ENCODE assay signal across 8 cellular contexts in the genomic region with DNA sequence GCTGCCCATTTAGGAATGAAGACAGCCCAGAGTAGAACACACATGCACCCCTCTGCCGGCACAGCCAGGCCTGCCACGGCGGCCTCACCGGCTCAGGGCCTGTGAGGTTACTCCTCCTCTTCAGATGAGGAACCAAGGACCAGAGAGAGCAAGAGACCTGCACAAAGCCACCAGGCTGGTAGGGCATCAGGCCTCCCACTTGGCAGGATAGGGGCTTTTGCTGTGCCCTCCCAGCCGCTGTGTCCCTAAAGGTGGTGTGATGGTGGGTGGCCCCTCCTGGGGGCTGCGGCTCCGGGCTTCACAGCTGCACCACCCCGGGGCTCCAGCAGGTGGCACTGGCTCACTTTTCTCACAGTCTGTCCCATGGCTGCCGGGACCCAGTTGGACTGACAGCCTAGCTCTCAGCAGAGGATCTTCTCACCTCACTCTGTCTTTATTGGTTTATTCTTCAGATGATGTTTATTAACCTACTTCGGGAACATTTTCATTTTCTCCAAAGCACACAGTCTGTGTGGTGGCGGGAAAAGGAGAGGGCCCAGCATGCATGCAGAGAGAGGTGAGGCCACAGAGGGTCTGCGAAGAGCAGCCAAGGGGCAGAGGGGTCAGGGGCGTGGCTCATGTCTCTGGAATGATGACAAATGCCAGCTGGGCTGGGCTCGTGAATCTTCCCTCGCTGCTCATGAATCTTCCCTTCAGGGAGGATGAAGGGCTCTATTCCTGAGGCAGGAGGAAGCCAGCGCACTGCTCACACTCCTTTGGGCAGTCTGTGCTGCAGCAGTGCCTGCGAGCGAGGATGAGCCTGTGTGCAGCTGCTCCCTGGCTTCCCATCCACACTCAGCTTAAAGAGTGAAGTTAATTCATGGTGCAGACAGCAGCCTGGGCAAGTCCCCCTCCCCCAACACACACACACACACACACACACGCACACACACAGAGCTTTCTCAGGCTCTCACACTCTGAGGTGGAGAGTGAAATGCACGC.
DNase-seq lines count a peak whose midpoint lies in the region; ATAC-seq and TF ChIP-seq lines count a peak whose summit lies in the region.

No MANE protein-coding gene starts in this region.

- peak; percentile 93 for ATAC-seq in activated CD8-positive, alpha-beta T cell treated with anti-CD3 and anti-CD28 coated beads for 36 hours
- peak; percentile 70 for ATAC-seq in effector memory CD8-positive, alpha-beta T cell (replicated peaks)
- no peak for ATAC-seq in HG03571 (IDR thresholded peaks at IDR 0.05; ENCODE audit: unreplicated experiment)

- no peaks in the 10 kb centered on the region for H3K36me3 Mint-ChIP-seq in activated CD8-positive, alpha-beta T cell treated with anti-CD3 and anti-CD28 coated beads for 36 hours (ENCODE audit: low read depth)
- H3K36me3 Mint-ChIP-seq in effector memory CD8-positive, alpha-beta T cell (ENCODE audit: insufficient read depth) = peaks cover 3% of the 10 kb centered on the region

- no peaks in the 10 kb centered on the region for H3K4me1 Mint-ChIP-seq in activated CD8-positive, alpha-beta T cell treated with anti-CD3 and anti-CD28 coated beads for 36 hours (ENCODE audit: low read depth)
- H3K4me1 Mint-ChIP-seq in effector memory CD8-positive, alpha-beta T cell (ENCODE audit: low read depth in 2 of 2) = peaks cover 6 to 10% of the 10 kb centered on the region in 2 donors

- no peak overlapping the region for H3K4me3 ChIP-seq in AG09309 (ENCODE audit: control insufficient read depth, low read depth, low read length)

- TF ChIP-seq CTCF in AG09309 (IDR thresholded peaks at IDR 0.05; ENCODE audit: control insufficient read depth, insufficient read depth, low read depth, low read length, missing control alignments) = peak; percentile 94
- peak; percentile 97 for TF ChIP-seq CTCF in activated CD8-positive, alpha-beta T cell treated with anti-CD3 and anti-CD28 coated beads for 36 hours (IDR thresholded peaks at IDR 0.05)

- POLR2A ChIA-PET in activated CD8-positive, alpha-beta T cell treated with anti-CD3 and anti-CD28 coated beads for 36 hours (lab: Charles Lee) = no interaction called here

- no peaks in the 10 kb centered on the region for H3K9me3 Mint-ChIP-seq in activated CD8-positive, alpha-beta T cell treated with anti-CD3 and anti-CD28 coated beads for 36 hours
- H3K9me3 Mint-ChIP-seq in effector memory CD8-positive, alpha-beta T cell = no peaks in the 10 kb centered on the region

- H3K27me3 Mint-ChIP-seq in activated CD8-positive, alpha-beta T cell treated with anti-CD3 and anti-CD28 coated beads for 36 hours = no peaks in the 10 kb centered on the region
- H3K27me3 Mint-ChIP-seq in effector memory CD8-positive, alpha-beta T cell = peaks cover 14 to 27% of the 10 kb centered on the region in 2 donors

- DNase-seq in AG09309 (ENCODE audit: low read depth) = no peak
- DNase-seq in GM19240 (ENCODE audit: insufficient read length, low spot score) = peak; percentile 64
- peak; percentile 65 for DNase-seq in NCI-H446 treated with DMSO at 0.1 percent for 48 hours (lab: John Stamatoyannopoulos, UW)
- peak; percentile 80 for DNase-seq in activated CD8-positive, alpha-beta T cell treated with anti-CD3 and anti-CD28 coated beads for 36 hours
- peak; percentile 38 to 54 (median 47) for DNase-seq in effector memory CD8-positive, alpha-beta T cell
- peak; percentile 90 for DNase-seq in mesenteric fat pad (ENCODE audit: low spot score)
- peak; percentile 18 for DNase-seq in stimulated activated CD8-positive, alpha-beta memory T cell treated with anti-CD3 and anti-CD28 coated beads, Interleukin-12 subunit alpha, Interleukin-12 subunit beta, amount 100 ng/mL, for 4 hours (ENCODE audit: low read depth)

- no peak overlapping the region for H3K4me3 Mint-ChIP-seq in activated CD8-positive, alpha-beta T cell treated with anti-CD3 and anti-CD28 coated beads for 36 hours
- no peak overlapping the region for H3K4me3 Mint-ChIP-seq in effector memory CD8-positive, alpha-beta T cell

- H3K27ac Mint-ChIP-seq in activated CD8-positive, alpha-beta T cell treated with anti-CD3 and anti-CD28 coated beads for 36 hours = no peak overlapping the region
- no peak overlapping the region for H3K27ac Mint-ChIP-seq in effector memory CD8-positive, alpha-beta T cell

- CTCF ChIA-PET in activated CD8-positive, alpha-beta T cell treated with anti-CD3 and anti-CD28 coated beads for 36 hours (lab: Charles Lee) = interaction anchor here (0.6 to 2.9 kb wide), 30 partner anchors 9 to 589 kb away, joined by 3 to 15 read pairs (median 3); no protein-coding TSS in a partner anchor

- intact Hi-C loops in activated CD8-positive, alpha-beta T cell treated with anti-CD3 and anti-CD28 coated beads for 36 hours (cut with micrococcal nuclease) = loop anchor here (2.0 kb wide), 1 partner anchor 575 kb away; no protein-coding TSS in a partner anchor
